Comparison of ENCODE assay signal across 8 cellular contexts in the genomic region with DNA sequence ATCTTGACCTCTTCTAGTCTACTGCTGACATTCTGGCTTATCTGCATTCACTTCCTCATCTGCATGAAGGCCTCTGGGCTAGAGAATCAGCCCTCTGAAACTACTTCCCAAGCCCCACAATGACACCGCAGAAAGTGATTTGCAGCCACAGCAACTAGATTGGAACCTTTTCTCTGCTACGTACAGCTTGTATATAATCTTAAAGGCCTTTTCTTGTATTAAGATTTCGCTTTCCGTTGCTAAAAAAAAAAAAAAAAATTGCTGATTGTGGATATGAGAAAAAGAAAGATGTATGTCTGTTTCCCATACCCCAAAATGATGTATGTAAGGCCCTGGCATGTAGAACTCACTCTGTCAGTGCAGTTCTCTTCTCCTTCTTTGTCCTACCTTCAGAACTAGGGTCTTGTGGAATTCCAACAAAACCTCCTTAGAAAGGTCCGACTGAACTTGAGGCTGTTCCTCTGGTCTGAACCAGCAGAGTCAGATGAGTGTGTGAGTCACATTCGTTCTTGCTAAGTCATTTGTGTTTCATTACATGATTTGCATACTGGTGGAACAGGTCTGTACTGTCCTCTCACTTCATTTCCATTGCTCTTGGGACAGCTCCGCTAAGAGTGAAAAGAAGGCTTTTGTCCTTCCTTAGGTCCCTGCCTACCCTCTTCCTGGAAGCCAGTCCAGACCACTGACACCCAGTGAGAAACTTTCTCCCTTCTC.
DNase-seq lines count a peak whose midpoint lies in the region; ATAC-seq and TF ChIP-seq lines count a peak whose summit lies in the region.

No MANE protein-coding gene starts in this region.

- no peaks in the 10 kb centered on the region for H3K9me3 ChIP-seq in HUES64 (ENCODE audit: insufficient read depth, low read depth, low read length)
- H3K9me3 ChIP-seq in SK-N-SH, result no peaks in the 10 kb centered on the region

- H3K4me1 Mint-ChIP-seq in stimulated activated naive CD8-positive, alpha-beta T cell treated with anti-CD3 and anti-CD28 coated beads, Interleukin-15, amount 100 ng/mL, for 72 hours, result no peaks in the 10 kb centered on the region

- H3K4me2 ChIP-seq in SK-N-SH, result no peak overlapping the region

- no peak overlapping the region for H3K4me3 Mint-ChIP-seq in stimulated activated naive CD8-positive, alpha-beta T cell treated with anti-CD3 and anti-CD28 coated beads, Interleukin-15, amount 100 ng/mL, for 72 hours

- no peaks in the 10 kb centered on the region for H3F3A ChIP-seq in SK-N-SH (replicated peaks; ENCODE audit: insufficient read depth)

- POLR2A ChIA-PET in SK-N-SH (lab: Yijun Ruan, JAX), result no interaction called here

- ATAC-seq in GM21619 (IDR thresholded peaks at IDR 0.05; ENCODE audit: unreplicated experiment), result peak; percentile 94
- ATAC-seq in stimulated activated naive CD8-positive, alpha-beta T cell treated with anti-CD3 and anti-CD28 coated beads, Interleukin-15, amount 100 ng/mL, for 72 hours, result no peak

- TF ChIP-seq EP300 in SK-N-SH (IDR thresholded peaks at IDR 0.05; ENCODE audit: borderline replicate concordance in 1 of 2, low read depth in 1 of 2, low read length in 1 of 2), result no peak

- H4K20me1 ChIP-seq in SK-N-SH (ENCODE audit: insufficient read depth), result no peaks in the 10 kb centered on the region

- H3K4me1 ChIP-seq in HUES64 (ENCODE audit: insufficient read depth, low read length), result peaks cover 18% of the 10 kb centered on the region
- peaks cover 0 to 38% of the 10 kb centered on the region in 2 experiments; a peak in 2 of 4 replicates for H3K4me1 ChIP-seq in SK-N-SH (ENCODE audit: control insufficient read depth in 1 of 2, insufficient read depth in 2 of 2, low read depth in 1 of 2, low read length in 1 of 2)

- DNase-seq in Daoy (ENCODE audit: low read depth) (peak; percentile 47), astrocyte of the spinal cord (ENCODE audit: low read depth, low spot score) (peak; percentile 63), left kidney (ENCODE audit: low read depth, low spot score) (peak; percentile 75), T-helper 1 cell (no peak), SK-N-SH (no peak)
- DNase-seq in stimulated activated naive CD8-positive, alpha-beta T cell treated with anti-CD3 and anti-CD28 coated beads, Interleukin-15, amount 100 ng/mL, for 72 hours, result no peak

- peak overlapping the region; percentile 8; the same call in 1 of the 2 replicates for H3K27ac ChIP-seq in HUES64 (ENCODE audit: low read depth, low read length)
- H3K27ac ChIP-seq in SK-N-SH (ENCODE audit: low read depth in 2 of 2, low read length in 1 of 2), result peak overlapping the region in 1 of 2 experiments; percentile 23; a peak in 2 of 4 replicates

- H3K27me3 ChIP-seq in HUES64 (ENCODE audit: insufficient read depth, low read length), result no peaks in the 10 kb centered on the region
- H3K27me3 ChIP-seq in SK-N-SH (ENCODE audit: insufficient read depth), result no peaks in the 10 kb centered on the region

- TF ChIP-seq RAD21 in SK-N-SH (IDR thresholded peaks at IDR 0.05; ENCODE audit: low read length), result no peak

- H3K9me2 ChIP-seq in SK-N-SH, result no peaks in the 10 kb centered on the region

- H3K27ac Mint-ChIP-seq in stimulated activated naive CD8-positive, alpha-beta T cell treated with anti-CD3 and anti-CD28 coated beads, Interleukin-15, amount 100 ng/mL, for 72 hours, result no peak overlapping the region

- H3K9ac ChIP-seq in HUES64 (ENCODE audit: low read depth, low read length) (no peak overlapping the region), SK-N-SH (no peak overlapping the region)

- no peak overlapping the region for H2AFZ ChIP-seq in SK-N-SH (ENCODE audit: low read depth)

- H3K79me2 ChIP-seq in SK-N-SH (ENCODE audit: insufficient read depth), result no peaks in the 10 kb centered on the region; the same call in 1 of the 2 replicates

- no peaks in the 10 kb centered on the region for H3K9me3 Mint-ChIP-seq in stimulated activated naive CD8-positive, alpha-beta T cell treated with anti-CD3 and anti-CD28 coated beads, Interleukin-15, amount 100 ng/mL, for 72 hours

- CTCF ChIA-PET in SK-N-SH (lab: Yijun Ruan, JAX), result no interaction called here

- H3K36me3 ChIP-seq in HUES64 (ENCODE audit: insufficient read depth, low read length) (peaks cover 67% of the 10 kb centered on the region), SK-N-SH (replicated peaks in 1 of 2; ENCODE audit: control insufficient read depth in 1 of 2, insufficient read depth in 2 of 2, low read length in 1 of 2) (peaks cover 6 to 82% of the 10 kb centered on the region in 2 experiments)

- WGBS in HUES64, result 90% methylated on average over 7 of the region's 7 CpGs
- 96% methylated on average over 7 of the region's 7 CpGs for WGBS in SK-N-SH (ENCODE audit: low lambda C conversion rate)

- H3K4me3 ChIP-seq in HUES64 (ENCODE audit: low read length) (no peak overlapping the region), astrocyte of the spinal cord (ENCODE audit: low read depth, low read length) (no peak overlapping the region), SK-N-SH (ENCODE audit: low read depth in 2 of 2, low read length in 1 of 2) (no peak overlapping the region)

- in situ Hi-C loops in astrocyte of the spinal cord (cut with HindIII; ENCODE audit: low sequenced_read_pairs), result no loop called here

- H3K27me3 Mint-ChIP-seq in stimulated activated naive CD8-positive, alpha-beta T cell treated with anti-CD3 and anti-CD28 coated beads, Interleukin-15, amount 100 ng/mL, for 72 hours, result peaks cover 7% of the 10 kb centered on the region

- TF ChIP-seq CTCF in astrocyte of the spinal cord (IDR thresholded peaks at IDR 0.05; ENCODE audit: low read depth, low read length), result no peak
- no peak for TF ChIP-seq CTCF in SK-N-SH (IDR thresholded peaks at IDR 0.05)

TF ChIP-seq in SK-N-SH, 30 proteins besides CTCF, POLR2A, EP300 and RAD21:
- TF ChIP-seq FOXJ3 (CRISPR knock-in tag; IDR thresholded peaks at IDR 0.05) (no peak), IRF3 (IDR thresholded peaks at IDR 0.05; ENCODE audit: low read depth, low read length) (no peak), TCF12 (IDR thresholded peaks at IDR 0.05) (no peak), MXI1 (IDR thresholded peaks at IDR 0.05; ENCODE audit: low read depth, low read length) (no peak)
- TF ChIP-seq, protein P1, sequence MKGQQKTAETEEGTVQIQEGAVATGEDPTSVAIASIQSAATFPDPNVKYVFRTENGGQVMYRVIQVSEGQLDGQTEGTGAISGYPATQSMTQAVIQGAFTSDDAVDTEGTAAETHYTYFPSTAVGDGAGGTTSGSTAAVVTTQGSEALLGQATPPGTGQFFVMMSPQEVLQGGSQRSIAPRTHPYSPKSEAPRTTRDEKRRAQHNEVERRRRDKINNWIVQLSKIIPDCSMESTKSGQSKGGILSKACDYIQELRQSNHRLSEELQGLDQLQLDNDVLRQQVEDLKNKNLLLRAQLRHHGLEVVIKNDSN (IDR thresholded peaks at IDR 0.05; ENCODE audit: borderline replicate concordance, low read depth), result no peak
- TF ChIP-seq, protein P2, sequence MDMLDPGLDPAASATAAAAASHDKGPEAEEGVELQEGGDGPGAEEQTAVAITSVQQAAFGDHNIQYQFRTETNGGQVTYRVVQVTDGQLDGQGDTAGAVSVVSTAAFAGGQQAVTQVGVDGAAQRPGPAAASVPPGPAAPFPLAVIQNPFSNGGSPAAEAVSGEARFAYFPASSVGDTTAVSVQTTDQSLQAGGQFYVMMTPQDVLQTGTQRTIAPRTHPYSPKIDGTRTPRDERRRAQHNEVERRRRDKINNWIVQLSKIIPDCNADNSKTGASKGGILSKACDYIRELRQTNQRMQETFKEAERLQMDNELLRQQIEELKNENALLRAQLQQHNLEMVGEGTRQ (IDR thresholded peaks at IDR 0.05; ENCODE audit: borderline replicate concordance, low read depth, low read length), result no peak

Comparison
In these comparisons a context has a peak if more than half of its experiments do, and no peak if none do; other contexts are left out.
1. DNase-seq: peak in Daoy (single experiment), astrocyte of the spinal cord (single experiment) and left kidney (single experiment); none in T-helper 1 cell (0 of 5), SK-N-SH (single experiment) and stimulated activated naive CD8-positive, alpha-beta T cell treated with anti-CD3 and anti-CD28 coated beads, Interleukin-15, amount 100 ng/mL, for 72 hours (0 of 2).